ENCODE assay signal across 21 cellular contexts in genomic region chr17:47914296-47914948, GRCh38. TPM values are rescaled to one million over a fixed set of nuclear protein-coding genes. Genes with fewer than 3 reads are reported as not detected.
DNase-seq lines count a peak whose midpoint lies in the region; FAIRE-seq and TF ChIP-seq lines count a peak whose summit lies in the region.
"Had no signal": no experiment of that assay in that cellular context is flagged by ENCODE, and none has a peak within 500 bp of the region (broad histone marks: within the 10 kb centered on the region; RNA-seq: fewer than 3 reads in every experiment).

No MANE protein-coding gene starts in this region.

- no peaks in the 10 kb centered on the region for H3K9me3 Mint-ChIP-seq in CD8-positive, alpha-beta memory T cell
- H3K9me3 Mint-ChIP-seq in glutamatergic neuron (ENCODE audit: unreplicated experiment), result peaks cover 4% of the 10 kb centered on the region
- H3K9me3 Mint-ChIP-seq in nephron, result no peaks in the 10 kb centered on the region
- no peaks in the 10 kb centered on the region for H3K9me3 Mint-ChIP-seq in activated CD4-positive, alpha-beta T cell treated with anti-CD3 and anti-CD28 coated beads, Interleukin-2, amount 10 ng/mL, durations not matched to agents 7 days and 5 days
- H3K9me3 Mint-ChIP-seq: type B pancreatic cell had no signal

- H3K4me3 Mint-ChIP-seq in CD8-positive, alpha-beta memory T cell, result no peak overlapping the region
- peak overlapping the region; percentile 20 for H3K4me3 Mint-ChIP-seq in glutamatergic neuron (ENCODE audit: unreplicated experiment)
- no peak overlapping the region for H3K4me3 Mint-ChIP-seq in nephron
- H3K4me3 Mint-ChIP-seq in activated CD4-positive, alpha-beta T cell treated with anti-CD3 and anti-CD28 coated beads, Interleukin-2, amount 10 ng/mL, durations not matched to agents 7 days and 5 days, result no peak overlapping the region
- H3K4me3 Mint-ChIP-seq: type B pancreatic cell had no signal

- TF ChIP-seq CTCF in RWPE1 (conservative IDR thresholded peaks at IDR 0.05; ENCODE audit: low read depth) (no peak), glutamatergic neuron (IDR thresholded peaks at IDR 0.05; ENCODE audit: partially characterized antibody, unreplicated experiment) (no peak), nephron (IDR thresholded peaks at IDR 0.05; ENCODE audit: unreplicated experiment in 3 of 3) (no peak)

- POLR2A ChIA-PET in CD8-positive, alpha-beta memory T cell (lab: Charles Lee), result interaction anchor here (0.9 kb wide), 1 partner anchor 19 kb away, joined by 5 read pairs; the partner anchor contains the start of gene SP2
- POLR2A ChIA-PET in RWPE1 (lab: Yijun Ruan, JAX; ENCODE audit: low non-redundant PET), result interaction anchor here (0.6 kb wide), 1 partner anchor 29 kb away, joined by 3 read pairs; no protein-coding TSS in a partner anchor
- POLR2A ChIA-PET in activated CD4-positive, alpha-beta T cell treated with anti-CD3 and anti-CD28 coated beads, Interleukin-2, amount 10 ng/mL, durations not matched to agents 7 days and 5 days (lab: Charles Lee), result no interaction called here

- no peaks in the 10 kb centered on the region for H3K27me3 ChIP-seq in CD8-positive, alpha-beta memory T cell (ENCODE audit: insufficient read depth, low read length, poor library complexity, severe bottlenecking)
- H3K27me3 ChIP-seq: stomach had no signal

- no peak overlapping the region for H3K4me3 ChIP-seq in CD8-positive, alpha-beta memory T cell (ENCODE audit: low read length)
- H3K4me3 ChIP-seq: stomach had no signal

- H3K4me1 ChIP-seq in CD8-positive, alpha-beta memory T cell (ENCODE audit: insufficient read depth, low read length), result no peaks in the 10 kb centered on the region

- H3K9me3 ChIP-seq in CD8-positive, alpha-beta memory T cell (ENCODE audit: low read length), result no peaks in the 10 kb centered on the region
- H3K9me3 ChIP-seq: stomach had no signal

- peaks cover 0 to 1% of the 10 kb centered on the region in 2 donors for H3K27me3 Mint-ChIP-seq in CD8-positive, alpha-beta memory T cell
- H3K27me3 Mint-ChIP-seq in glutamatergic neuron (ENCODE audit: unreplicated experiment) (peaks cover 2% of the 10 kb centered on the region), nephron (ENCODE audit: low read depth) (no peaks in the 10 kb centered on the region)
- no peaks in the 10 kb centered on the region for H3K27me3 Mint-ChIP-seq in activated CD4-positive, alpha-beta T cell treated with anti-CD3 and anti-CD28 coated beads, Interleukin-2, amount 10 ng/mL, durations not matched to agents 7 days and 5 days
- H3K27me3 Mint-ChIP-seq: type B pancreatic cell had no signal

- DNase-seq in CD8-positive, alpha-beta memory T cell, result no peak
- DNase-seq in RWPE1 (ENCODE audit: low spot score) (no peak), glutamatergic neuron (no peak), HTR-8/SVneo (ENCODE audit: insufficient read length, low spot score) (no peak), DMS153 treated with DMSO at 0.1 percent for 48 hours (lab: John Stamatoyannopoulos, UW; ENCODE audit: unreplicated experiment) (no peak)
- no peak for DNase-seq in activated CD4-positive, alpha-beta T cell treated with anti-CD3 and anti-CD28 coated beads, Interleukin-2, amount 10 ng/mL, durations not matched to agents 7 days and 5 days
- DNase-seq in stimulated activated CD4-positive, alpha-beta T cell treated with anti-CD3 and anti-CD28 coated beads, Interleukin-4, amount 100 ng/mL, for 24 hours, result no peak
- DNase-seq: activated CD4-positive, alpha-beta T cell treated with anti-CD3 and anti-CD28 coated beads, Interleukin-2, amount 50 U/mL, for 1 hour; activated CD8-positive, alpha-beta memory T cell treated with anti-CD3 and anti-CD28 coated beads, Interleukin-2, amount 50 U/mL, for 48 hours; GOT3; mesendoderm; NCI-H1092 treated with DMSO at 0.1 percent for 48 hours; NCI-H2081; NCI-H446 treated with DMSO at 0.1 percent for 48 hours; SHP77; stomach had no signal

- peaks cover 7% of the 10 kb centered on the region for H3K36me3 ChIP-seq in CD8-positive, alpha-beta memory T cell (ENCODE audit: insufficient read depth, low read length)

- FAIRE-seq in HTR-8/SVneo (lab: Jason Lieb, UNC), result no peak
- FAIRE-seq: astrocyte, colon, G401.6 had no signal

- H3K27ac Mint-ChIP-seq in CD8-positive, alpha-beta memory T cell, result peak overlapping the region in 6 of 8 donors; percentile 44 to 89 (median 62)
- H3K27ac Mint-ChIP-seq in glutamatergic neuron (ENCODE audit: unreplicated experiment), result peak overlapping the region; percentile 24
- peak overlapping the region in 2 of 3 experiments; percentile 15 to 46 for H3K27ac Mint-ChIP-seq in nephron
- no peak overlapping the region for H3K27ac Mint-ChIP-seq in activated CD4-positive, alpha-beta T cell treated with anti-CD3 and anti-CD28 coated beads, Interleukin-2, amount 10 ng/mL, durations not matched to agents 7 days and 5 days
- H3K27ac Mint-ChIP-seq: type B pancreatic cell had no signal

- peaks cover 0 to 55% (median 10%) of the 10 kb centered on the region in 3 donors for H3K36me3 Mint-ChIP-seq in CD8-positive, alpha-beta memory T cell
- H3K36me3 Mint-ChIP-seq in glutamatergic neuron (ENCODE audit: unreplicated experiment) (peaks cover 4% of the 10 kb centered on the region), nephron (ENCODE audit: low read depth) (peaks cover 37% of the 10 kb centered on the region)
- peaks cover 26% of the 10 kb centered on the region for H3K36me3 Mint-ChIP-seq in activated CD4-positive, alpha-beta T cell treated with anti-CD3 and anti-CD28 coated beads, Interleukin-2, amount 10 ng/mL, durations not matched to agents 7 days and 5 days (ENCODE audit: low read depth)

- CTCF ChIA-PET in CD8-positive, alpha-beta memory T cell (lab: Charles Lee), result no interaction called here
- CTCF ChIA-PET in RWPE1 (lab: Yijun Ruan, JAX), result interaction anchor here (0.5 to 1.2 kb wide), 3 partner anchors 33 to 911 kb away, joined by 3 to 5 read pairs (median 3); no protein-coding TSS in a partner anchor
- CTCF ChIA-PET in activated CD4-positive, alpha-beta T cell treated with anti-CD3 and anti-CD28 coated beads, Interleukin-2, amount 10 ng/mL, durations not matched to agents 7 days and 5 days (lab: Charles Lee), result interaction anchor here (0.9 to 1.5 kb wide), 3 partner anchors 34 to 112 kb away, joined by 3 to 4 read pairs (median 3); no protein-coding TSS in a partner anchor

- H3K27ac ChIP-seq in CD8-positive, alpha-beta memory T cell (ENCODE audit: low read depth, low read length), result no peak overlapping the region
- H3K27ac ChIP-seq in RWPE1, result peak overlapping the region; percentile 72

- H3K4me1 Mint-ChIP-seq in CD8-positive, alpha-beta memory T cell, result peaks cover 15 to 38% (median 20%) of the 10 kb centered on the region in 3 donors
- H3K4me1 Mint-ChIP-seq in glutamatergic neuron (ENCODE audit: low read depth, unreplicated experiment) (peaks cover 8% of the 10 kb centered on the region), nephron (peaks cover 27% of the 10 kb centered on the region)
- peaks cover 16% of the 10 kb centered on the region for H3K4me1 Mint-ChIP-seq in activated CD4-positive, alpha-beta T cell treated with anti-CD3 and anti-CD28 coated beads, Interleukin-2, amount 10 ng/mL, durations not matched to agents 7 days and 5 days

RNA-seq across cellular contexts. Expression of gene SP2, which starts 18.4 kb away (rescaled TPM):
- 10 to 100 TPM; 21.5 to 22.1 TPM for total RNA-seq in CD8-positive, alpha-beta memory T cell
- polyA plus RNA-seq in CD8-positive, alpha-beta memory T cell, result 13.4 TPM
- 17.8 TPM for total RNA-seq in glutamatergic neuron (ENCODE audit: unreplicated experiment)
- total RNA-seq in activated CD4-positive, alpha-beta T cell treated with anti-CD3 and anti-CD28 coated beads, Interleukin-2, amount 10 ng/mL, durations not matched to agents 7 days and 5 days, result 10 to 100 TPM; 27.6 to 33.8 TPM

RNA-seq across cellular contexts. Expression of gene PNPO, which starts 26.9 kb away (rescaled TPM):
- 10 to 100 TPM; 55.5 to 57.7 TPM for total RNA-seq in CD8-positive, alpha-beta memory T cell
- 20.3 TPM for polyA plus RNA-seq in CD8-positive, alpha-beta memory T cell
- total RNA-seq in glutamatergic neuron (ENCODE audit: unreplicated experiment), result 6.0 TPM
- total RNA-seq in activated CD4-positive, alpha-beta T cell treated with anti-CD3 and anti-CD28 coated beads, Interleukin-2, amount 10 ng/mL, durations not matched to agents 7 days and 5 days, result 10 to 100 TPM; 30.9 to 36.5 TPM

RNA-seq across cellular contexts. Expression of gene PRR15L, which starts 43.3 kb away (rescaled TPM):
- not detected for total RNA-seq in CD8-positive, alpha-beta memory T cell
- polyA plus RNA-seq in CD8-positive, alpha-beta memory T cell, result not detected
- not detected for total RNA-seq in glutamatergic neuron (ENCODE audit: unreplicated experiment)
- total RNA-seq in activated CD4-positive, alpha-beta T cell treated with anti-CD3 and anti-CD28 coated beads, Interleukin-2, amount 10 ng/mL, durations not matched to agents 7 days and 5 days, result not detected
- total RNA-seq: astrocyte had no signal

RNA-seq across cellular contexts. Expression of gene CDK5RAP3, which starts 56.5 kb away (rescaled TPM):
- total RNA-seq in CD8-positive, alpha-beta memory T cell, result 100 to 1,000 TPM; 178 to 184 TPM
- polyA plus RNA-seq in CD8-positive, alpha-beta memory T cell, result 81.3 TPM
- total RNA-seq in glutamatergic neuron (ENCODE audit: unreplicated experiment), result 196 TPM
- 100 to 1,000 TPM; 212 to 213 TPM for total RNA-seq in activated CD4-positive, alpha-beta T cell treated with anti-CD3 and anti-CD28 coated beads, Interleukin-2, amount 10 ng/mL, durations not matched to agents 7 days and 5 days
